In genomic region chr11:99229544-99229943, GRCh38 we compare ENCODE assay signal across 20 cellular contexts.
A peak's percentile ranks its signal among the peaks of the same experiment; 100 is the strongest.
DNase-seq lines count a peak whose midpoint lies in the region; ATAC-seq and TF ChIP-seq lines count a peak whose summit lies in the region.
"Had no signal": no experiment of that assay in that cellular context is flagged by ENCODE, and none has a peak within 500 bp of the region (broad histone marks: within the 10 kb centered on the region; RNA-seq: fewer than 3 reads in every experiment).

No MANE protein-coding gene starts in this region.

- H3K27me3 ChIP-seq in MM.1S (replicated peaks; ENCODE audit: insufficient read depth, low read length) (no peaks in the 10 kb centered on the region), PC-9 (ENCODE audit: insufficient read depth, low read depth) (no peaks in the 10 kb centered on the region)

- H3F3A ChIP-seq in MM.1S (ENCODE audit: insufficient read depth, low read length) = no peaks in the 10 kb centered on the region
- H3F3A ChIP-seq in PC-9 (ENCODE audit: insufficient read depth, low read depth) = no peaks in the 10 kb centered on the region

- H3K79me2 ChIP-seq in MM.1S (ENCODE audit: low read length) (no peaks in the 10 kb centered on the region), PC-9 (ENCODE audit: low read depth) (no peaks in the 10 kb centered on the region)

- H3K9me2 ChIP-seq in MM.1S (replicated peaks; ENCODE audit: insufficient read depth, low read length) = no peaks in the 10 kb centered on the region
- H3K9me2 ChIP-seq in PC-9 (ENCODE audit: insufficient read depth) = no peaks in the 10 kb centered on the region

- intact Hi-C loops in PC-9 (cut with micrococcal nuclease; ENCODE audit: unreplicated experiment) = no loop called here

- no peaks in the 10 kb centered on the region for H3K36me3 ChIP-seq in MM.1S (replicated peaks; ENCODE audit: insufficient read depth, low read length)
- H3K36me3 ChIP-seq in PC-9 (ENCODE audit: low read depth) = no peaks in the 10 kb centered on the region

- H3K4me1 ChIP-seq in MM.1S (ENCODE audit: low read length) = 0 out of 2 replicates have a peak, but pooled peaks cover 4% of the 10 kb centered on the region
- H3K4me1 ChIP-seq in PC-9 (replicated peaks; ENCODE audit: insufficient read depth) = no peaks in the 10 kb centered on the region
- H3K4me1 ChIP-seq: A549 had no signal

- H4K20me1 ChIP-seq in MM.1S (ENCODE audit: insufficient read depth, low read length) (no peaks in the 10 kb centered on the region), PC-9 (ENCODE audit: insufficient read depth) (no peaks in the 10 kb centered on the region)

- peak; percentile 81 for DNase-seq in MM.1S
- no peak for DNase-seq in PC-9
- no peak for DNase-seq in DMS53 (lab: John Stamatoyannopoulos, UW)
- no peak for DNase-seq in DMS153 treated with DMSO at 0.1 percent for 48 hours (lab: John Stamatoyannopoulos, UW; ENCODE audit: unreplicated experiment)
- DNase-seq: 8988T; ACHN; C1 segment of cervical spinal cord; Calu3; CD4-positive, alpha-beta memory T cell; COR-L47; DMS79; EL; GDM1; H9 had no signal

- ATAC-seq in GM19351 (IDR thresholded peaks at IDR 0.05; ENCODE audit: unreplicated experiment) = peak; percentile 54
- no peak for ATAC-seq in HG03108 (IDR thresholded peaks at IDR 0.05; ENCODE audit: unreplicated experiment)
- ATAC-seq: A549, GM12878, GM23338, HCT116 had no signal

- no TSS peak for BruUV-seq in PC-9 (replicated peaks; lab: Mats Ljungman, UMichigan)

- no peak for TF ChIP-seq CTCF in MM.1S (IDR thresholded peaks at IDR 0.05; ENCODE audit: low read length)
- TF ChIP-seq CTCF in PC-9 (conservative IDR thresholded peaks at IDR 0.05) = no peak

- POLR2A ChIA-PET in PC-9 (lab: Charles Lee; ENCODE audit: unreplicated experiment) = no interaction called here

- peak overlapping the region; percentile 46 for H2AFZ ChIP-seq in MM.1S (ENCODE audit: low read length)
- 0 out of 2 replicates have a peak overlapping the region, but pooled peaks have one; percentile 44 for H2AFZ ChIP-seq in PC-9
- H2AFZ ChIP-seq: GM23338 had no signal

- no peak overlapping the region; the same call in 1 of the 2 replicates for H3K9ac ChIP-seq in MM.1S (ENCODE audit: low read length)

- H3K9me3 ChIP-seq in MM.1S (replicated peaks; ENCODE audit: insufficient read depth, low read length) (no peaks in the 10 kb centered on the region), PC-9 (ENCODE audit: insufficient read depth, low read depth) (no peaks in the 10 kb centered on the region)
- H3K9me3 ChIP-seq: A549 had no signal

- H3K27ac ChIP-seq in MM.1S (ENCODE audit: low read length) (peak overlapping the region; percentile 9; the same call in 1 of the 2 replicates), PC-9 (no peak overlapping the region)
- H3K27ac ChIP-seq: A549 had no signal

- CTCF ChIA-PET in PC-9 (lab: Charles Lee) = interaction anchor here (0.6 kb wide), 1 partner anchor 223 kb away, joined by 3 read pairs; no protein-coding TSS in a partner anchor

- H3K4me2 ChIP-seq in MM.1S (ENCODE audit: low read depth, low read length) (peak overlapping the region; percentile 66), PC-9 (no peak overlapping the region)
- H3K4me2 ChIP-seq: A549, GM23338 had no signal

- peak overlapping the region; percentile 16; the same call in 1 of the 2 replicates for H3K4me3 ChIP-seq in MM.1S (ENCODE audit: low read length)
- no peak overlapping the region for H3K4me3 ChIP-seq in PC-9
- H3K4me3 ChIP-seq: A549, GM12878, GM23338 had no signal
